ENCODE assay signal across 8 cellular contexts in the genomic region with DNA sequence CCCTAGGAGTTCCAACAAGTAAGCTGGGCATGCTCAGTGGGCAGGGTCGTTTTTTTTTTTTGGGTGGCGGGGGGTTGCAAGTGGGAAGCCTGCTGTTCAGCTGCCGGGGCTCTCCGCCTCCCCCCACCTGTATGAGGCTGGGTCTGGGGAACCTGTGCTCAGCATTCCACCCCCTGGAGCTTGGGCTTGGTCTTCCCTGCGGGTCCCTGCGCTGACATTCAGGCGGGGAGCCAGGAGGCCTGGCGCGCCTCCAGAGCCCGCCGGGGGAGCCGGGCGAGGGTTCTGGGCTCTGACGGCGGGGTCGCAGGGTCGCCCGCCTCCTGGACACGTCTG. TPM values are rescaled to one million over a fixed set of nuclear protein-coding genes. Genes with fewer than 3 reads are reported as not detected.
A peak's percentile ranks its signal among the peaks of the same experiment; 100 is the strongest.
DNase-seq lines count a peak whose midpoint lies in the region; ATAC-seq, FAIRE-seq and TF ChIP-seq lines count a peak whose summit lies in the region.

No MANE protein-coding gene starts in this region.

- H3K27me3 ChIP-seq in CD4-positive, CD25-positive, alpha-beta regulatory T cell (ENCODE audit: control insufficient read depth, insufficient read depth, low read length), result no peaks in the 10 kb centered on the region
- H3K27me3 ChIP-seq in ascending aorta (no peaks in the 10 kb centered on the region), testis (no peaks in the 10 kb centered on the region)

- TF ChIP-seq POLR2A in testis (IDR thresholded peaks at IDR 0.05), result no peak

- peaks cover 3% of the 10 kb centered on the region for H3K36me3 Mint-ChIP-seq in CD4-positive, CD25-positive, alpha-beta regulatory T cell

- no peak overlapping the region for H3K4me3 ChIP-seq in CD4-positive, CD25-positive, alpha-beta regulatory T cell (ENCODE audit: low read depth, low read length)
- H3K4me3 ChIP-seq in ascending aorta (peak overlapping the region; percentile 67 to 86), kidney (ENCODE audit: low read length in 2 of 2) (peak overlapping the region; percentile 54 to 88), testis (peak overlapping the region; percentile 65 to 78)

- intact Hi-C loops in ascending aorta (cut with DNase I), result no loop called here
- intact Hi-C loops in kidney (cut with DNase I), result no loop called here
- intact Hi-C loops in testis (cut with DNase I; ENCODE audit: low total_unique reads), result no loop called here

- 7 to 9% methylated on average over 6 to 9 of the region's 19 CpGs for WGBS in testis, 2 donors

- TF ChIP-seq CTCF in ascending aorta (IDR thresholded peaks at IDR 0.05), result no peak
- no peak for TF ChIP-seq CTCF in kidney (IDR thresholded peaks at IDR 0.05; ENCODE audit: borderline replicate concordance, extremely low read depth, insufficient read depth)
- no peak for TF ChIP-seq CTCF in testis (IDR thresholded peaks at IDR 0.05)

- H3K27ac ChIP-seq in CD4-positive, CD25-positive, alpha-beta regulatory T cell (ENCODE audit: insufficient read depth, low read length, poor library complexity, severe bottlenecking), result peak overlapping the region; percentile 75
- H3K27ac ChIP-seq in ascending aorta (peak overlapping the region; percentile 99 to 100), kidney (ENCODE audit: low read depth in 2 of 2, low read length in 2 of 2) (peak overlapping the region; percentile 97 to 98), testis (peak overlapping the region; percentile 97)

- H3K4me1 ChIP-seq in CD4-positive, CD25-positive, alpha-beta regulatory T cell (ENCODE audit: control insufficient read depth, insufficient read depth, low read length, poor library complexity, severe bottlenecking), result peaks cover 17% of the 10 kb centered on the region
- peaks cover 9 to 21% of the 10 kb centered on the region in 2 donors for H3K4me1 ChIP-seq in ascending aorta
- peaks cover 0 to 8% of the 10 kb centered on the region in 2 donors for H3K4me1 ChIP-seq in kidney (ENCODE audit: control insufficient read depth in 1 of 2, insufficient read depth in 1 of 2, low read depth in 1 of 2, low read length in 2 of 2)
- H3K4me1 ChIP-seq in testis, result peaks cover 15% of the 10 kb centered on the region

- ATAC-seq in CD4-positive, CD25-positive, alpha-beta regulatory T cell (ENCODE audit: low read depth in 2 of 2), result no peak
- peak; percentile 3 for ATAC-seq in HG03066 (IDR thresholded peaks at IDR 0.05; ENCODE audit: low read depth, unreplicated experiment)

- peak overlapping the region; percentile 75 to 89 for H3K9ac ChIP-seq in kidney (ENCODE audit: low read length in 2 of 2)

- peak overlapping the region; percentile 77 to 93 (median 86) for H3K4me3 Mint-ChIP-seq in CD4-positive, CD25-positive, alpha-beta regulatory T cell

- no peak for DNase-seq in CD4-positive, CD25-positive, alpha-beta regulatory T cell
- DNase-seq in ascending aorta (ENCODE audit: low spot score in 2 of 2), result no peak
- no peak for DNase-seq in kidney
- no peak for DNase-seq in testis
- DNase-seq in stimulated activated naive CD4-positive, alpha-beta T cell (lab: John Stamatoyannopoulos, UW), result no peak
- DNase-seq in GDM1 (lab: John Stamatoyannopoulos, UW), result no peak
- DNase-seq in activated gamma-delta T cell treated with Interleukin-2 at 50 U/mL for 16 hours, result no peak

- peak overlapping the region in 2 of 3 donors; percentile 55 to 88 for H3K27ac Mint-ChIP-seq in CD4-positive, CD25-positive, alpha-beta regulatory T cell

- peaks cover 23 to 44% (median 33%) of the 10 kb centered on the region in 4 donors for H3K4me1 Mint-ChIP-seq in CD4-positive, CD25-positive, alpha-beta regulatory T cell

- peaks cover 0 to 2% (median 0%) of the 10 kb centered on the region in 7 donors for H3K9me3 Mint-ChIP-seq in CD4-positive, CD25-positive, alpha-beta regulatory T cell

- no peaks in the 10 kb centered on the region for H3K9me3 ChIP-seq in CD4-positive, CD25-positive, alpha-beta regulatory T cell (ENCODE audit: control insufficient read depth in 2 of 2, low read length in 2 of 2)
- no peaks in the 10 kb centered on the region for H3K9me3 ChIP-seq in ascending aorta
- H3K9me3 ChIP-seq in kidney (ENCODE audit: control insufficient read depth in 1 of 2, low read length in 2 of 2), result no peaks in the 10 kb centered on the region
- no peaks in the 10 kb centered on the region for H3K9me3 ChIP-seq in testis

- no peaks in the 10 kb centered on the region for H3K27me3 Mint-ChIP-seq in CD4-positive, CD25-positive, alpha-beta regulatory T cell

- no peak for FAIRE-seq in kidney (lab: Jason Lieb, UNC)

- H3K36me3 ChIP-seq in CD4-positive, CD25-positive, alpha-beta regulatory T cell (ENCODE audit: control insufficient read depth, insufficient read depth, low read length), result no peaks in the 10 kb centered on the region
- no peaks in the 10 kb centered on the region for H3K36me3 ChIP-seq in ascending aorta
- H3K36me3 ChIP-seq in kidney (ENCODE audit: control insufficient read depth in 1 of 2, insufficient read depth in 2 of 2, low read length in 2 of 2), result no peaks in the 10 kb centered on the region
- H3K36me3 ChIP-seq in testis (ENCODE audit: low read depth, missing control alignments), result no peaks in the 10 kb centered on the region

RNA-seq across cellular contexts. Expression of a gene that starts 0.8 kb away (rescaled TPM):
- total RNA-seq in CD4-positive, CD25-positive, alpha-beta regulatory T cell, result 11.3 TPM
- 1 to 10 TPM; 6.0 to 9.8 (median 7.7) TPM for polyA plus RNA-seq in CD4-positive, CD25-positive, alpha-beta regulatory T cell
- total RNA-seq in ascending aorta (20.0 TPM), kidney (32.3 TPM), testis (10 to 100 TPM; 24.2 to 33.4 TPM)
- polyA plus RNA-seq in kidney (ENCODE audit: insufficient read depth, low read depth, low replicate concordance) (6.2 TPM), testis (ENCODE audit: insufficient read depth, low read depth, low replicate concordance) (25.8 TPM)
